In the genomic region with DNA sequence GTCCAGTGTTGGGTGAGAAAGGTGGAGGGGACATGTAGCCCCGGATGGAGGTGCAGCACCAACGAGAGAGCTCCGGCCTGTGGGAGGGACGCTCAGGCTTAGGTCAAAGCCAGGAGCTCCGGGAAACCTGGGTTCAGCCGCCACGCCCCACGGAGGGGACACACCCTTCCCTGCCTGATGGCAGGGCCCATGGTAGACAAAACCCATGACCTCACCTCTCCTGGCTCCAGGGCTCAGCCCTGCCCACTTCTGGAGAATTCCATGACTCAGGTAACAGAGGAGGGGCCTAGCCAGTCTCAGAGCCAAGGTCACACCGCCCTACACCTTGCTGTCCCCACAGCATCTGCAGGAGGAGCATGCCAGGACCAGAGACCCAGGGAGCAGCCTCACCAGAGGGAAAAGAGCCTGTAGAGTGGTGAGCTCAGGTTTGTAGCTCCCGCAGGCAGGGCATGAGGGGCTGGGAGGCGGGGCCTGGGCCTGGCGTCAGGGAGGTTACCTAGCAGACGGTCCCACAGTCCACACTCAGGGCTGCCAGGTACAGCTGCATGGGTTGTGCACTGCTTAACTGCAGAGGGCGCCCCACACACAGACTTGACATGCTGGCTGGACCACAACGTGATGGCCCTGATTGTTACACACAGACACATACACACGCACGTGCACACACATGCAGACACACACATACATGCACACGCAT, we compare ENCODE assay signal across 8 cellular contexts.
DNase-seq lines count a peak whose midpoint lies in the region; ATAC-seq, FAIRE-seq and TF ChIP-seq lines count a peak whose summit lies in the region.

No MANE protein-coding gene starts in this region.

- peak overlapping the region; percentile 91 for H3K4me2 ChIP-seq in HepG2 (ENCODE audit: low read depth, low read length)

- no peaks in the 10 kb centered on the region for H4K20me1 ChIP-seq in HepG2 (ENCODE audit: insufficient read depth, low read length)

- H3K27ac ChIP-seq in RWPE2 (ENCODE audit: poor library complexity, severe bottlenecking) (peak overlapping the region; percentile 48), HepG2 (ENCODE audit: extremely low read length, insufficient read depth, low read length) (no peak overlapping the region)

- DNase-seq in CD14-positive monocyte (ENCODE audit: low spot score) (peak; percentile 36), HAP-1 (ENCODE audit: low spot score in 2 of 2) (peak; percentile 18 to 82), RWPE2 (ENCODE audit: low spot score) (peak; percentile 86), T47D (ENCODE audit: low read depth in 1 of 2, low spot score in 1 of 2) (peak; percentile 56 to 91), HepG2 (ENCODE audit: low spot score) (peak; percentile 82), SK-N-DZ (ENCODE audit: low spot score) (no peak), occipital lobe (lab: John Stamatoyannopoulos, UW) (no peak)

- H3K27me3 ChIP-seq in HAP-1 (ENCODE audit: low read depth) = no peaks in the 10 kb centered on the region
- H3K27me3 ChIP-seq in RWPE2 (ENCODE audit: insufficient read depth, poor library complexity, severe bottlenecking) = no peaks in the 10 kb centered on the region
- peaks cover 2 to 15% of the 10 kb centered on the region in 2 experiments; a peak in 4 of 5 replicates for H3K27me3 ChIP-seq in HepG2 (ENCODE audit: control insufficient read depth in 1 of 2, insufficient read depth in 2 of 2, low read length in 2 of 2)

- H3K9ac ChIP-seq in HepG2 (ENCODE audit: insufficient read depth, low read depth, low read length) = peak overlapping the region; percentile 56; the same call in 1 of the 2 replicates

- in situ Hi-C loops in HAP-1 (cut with MboI; ENCODE audit: low sequenced_read_pairs) (no loop called here), T47D (cut with HindIII; ENCODE audit: low pct_unique_long_range_greater_than_20kb, low sequenced_read_pairs) (no loop called here), HepG2 (cut with HindIII; ENCODE audit: extremely low pct_ligation_motif_present, low pct_unique_long_range_greater_than_20kb) (no loop called here)

- TF ChIP-seq CTCF in CD14-positive monocyte (IDR thresholded peaks at IDR 0.05) (peak; percentile 66), RWPE2 (IDR thresholded peaks at IDR 0.05; ENCODE audit: poor library complexity, severe bottlenecking) (peak; percentile 43), HepG2 (CRISPR knock-in tag; IDR thresholded peaks at IDR 0.05) (peak; percentile 97)

- H3K79me2 ChIP-seq in HepG2 (ENCODE audit: insufficient read depth, low read length) = no peaks in the 10 kb centered on the region

- peak; percentile 59 for FAIRE-seq in HepG2 (lab: Jason Lieb, UNC)

- TF ChIP-seq EP300 in HepG2 (IDR thresholded peaks at IDR 0.05; ENCODE audit: low read depth in 2 of 2, low read length in 2 of 2) (no peak), HepG2 (CRISPR knock-in tag; IDR thresholded peaks at IDR 0.05; ENCODE audit: borderline replicate concordance) (no peak)

- 0% methylated on average over 13 of the region's 18 CpGs for WGBS in HepG2 (ENCODE audit: low lambda C conversion rate)

- H3K36me3 ChIP-seq in HAP-1 (replicated peaks) (no peaks in the 10 kb centered on the region), RWPE2 (ENCODE audit: low read depth) (no peaks in the 10 kb centered on the region), HepG2 (replicated peaks in 1 of 2; ENCODE audit: control insufficient read depth in 1 of 2, insufficient read depth in 2 of 2, low read length in 2 of 2) (no peaks in the 10 kb centered on the region)

- H3K27ac Mint-ChIP-seq in CD14-positive monocyte = peak overlapping the region in 1 of 7 donors; percentile 37
- H3K27ac Mint-ChIP-seq in stimulated activated memory B cell treated with anti-CD40 and anti-IgM and Interleukin-4, amounts not matched to agents 10 μg/mL and 1 μg/mL and 100 μg/mL, for 72 hours = no peak overlapping the region

- intact Hi-C loops in CD14-positive monocyte (cut with micrococcal nuclease) = loop anchor here in 1 of 2 donors (10.0 kb wide), 1 partner anchor 153 kb away; no protein-coding TSS in a partner anchor
- intact Hi-C loops in HepG2 (cut with micrococcal nuclease; ENCODE audit: unreplicated experiment) = loop anchor here (1.0 to 10.0 kb wide), 5 partner anchors 39 to 423 kb away; no protein-coding TSS in a partner anchor

- H3K4me1 ChIP-seq in HAP-1 (no peaks in the 10 kb centered on the region), RWPE2 (ENCODE audit: insufficient read depth, poor library complexity, severe bottlenecking) (peaks cover 23% of the 10 kb centered on the region), HepG2 (ENCODE audit: insufficient read depth, low read length) (peaks cover 40% of the 10 kb centered on the region)

- no peak overlapping the region for H3K4me3 Mint-ChIP-seq in CD14-positive monocyte
- no peak overlapping the region for H3K4me3 Mint-ChIP-seq in stimulated activated memory B cell treated with anti-CD40 and anti-IgM and Interleukin-4, amounts not matched to agents 10 μg/mL and 1 μg/mL and 100 μg/mL, for 72 hours

- H3K4me1 Mint-ChIP-seq in CD14-positive monocyte = peaks cover 10% of the 10 kb centered on the region
- H3K4me1 Mint-ChIP-seq in stimulated activated memory B cell treated with anti-CD40 and anti-IgM and Interleukin-4, amounts not matched to agents 10 μg/mL and 1 μg/mL and 100 μg/mL, for 72 hours = peaks cover 41% of the 10 kb centered on the region

- TF ChIP-seq POLR2A in HepG2 (IDR thresholded peaks at IDR 0.05; ENCODE audit: insufficient read depth in 1 of 2, low read depth in 2 of 2, low read length in 2 of 2) = no peak; a peak in 1 of 4 replicates

- no peaks in the 10 kb centered on the region for H3K36me3 Mint-ChIP-seq in CD14-positive monocyte
- H3K36me3 Mint-ChIP-seq in stimulated activated memory B cell treated with anti-CD40 and anti-IgM and Interleukin-4, amounts not matched to agents 10 μg/mL and 1 μg/mL and 100 μg/mL, for 72 hours = no peaks in the 10 kb centered on the region

- ATAC-seq in RWPE2 (ENCODE audit: low read depth) (peak; percentile 89), HepG2 (peak; percentile 86)
- ATAC-seq in stimulated activated memory B cell treated with anti-CD40 and anti-IgM and Interleukin-4, amounts not matched to agents 10 μg/mL and 1 μg/mL and 100 μg/mL, for 72 hours = peak; percentile 35

- no TSS peak for BruUV-seq in HepG2 (replicated peaks; lab: Mats Ljungman, UMichigan)

- POLR2A ChIA-PET in HepG2 (lab: Yijun Ruan, JAX) = interaction anchor here (1.0 to 2.4 kb wide), 6 partner anchors 19 to 128 kb away, joined by 3 to 12 read pairs (median 4); no protein-coding TSS in a partner anchor

- CTCF ChIA-PET in HepG2 (lab: Yijun Ruan, JAX; ENCODE audit: low intra/inter-chr PET ratio, low total read pairs) = interaction anchor here (1.6 kb wide), 1 partner anchor 157 kb away, joined by 5 read pairs; no protein-coding TSS in a partner anchor

- H3K4me3 ChIP-seq in HAP-1 (no peak overlapping the region), RWPE2 (ENCODE audit: severe bottlenecking) (peak overlapping the region; percentile 13), HepG2 (replicated peaks in 1 of 3; ENCODE audit: insufficient read depth in 1 of 3, low read depth in 2 of 3, low read length in 3 of 3) (peak overlapping the region; percentile 49 to 67 (median 54))

- H3K9me3 ChIP-seq in HAP-1 (no peaks in the 10 kb centered on the region), RWPE2 (ENCODE audit: severe bottlenecking) (no peaks in the 10 kb centered on the region), HepG2 (ENCODE audit: low read length) (no peaks in the 10 kb centered on the region)

- peak; percentile 88 for TF ChIP-seq RAD21 in HepG2 (CRISPR knock-in tag; IDR thresholded peaks at IDR 0.05)

- H2AFZ ChIP-seq in HepG2 (ENCODE audit: low read length) = no peak overlapping the region

- peaks cover 0 to 3% (median 0%) of the 10 kb centered on the region in 7 donors for H3K9me3 Mint-ChIP-seq in CD14-positive monocyte
- no peaks in the 10 kb centered on the region for H3K9me3 Mint-ChIP-seq in stimulated activated memory B cell treated with anti-CD40 and anti-IgM and Interleukin-4, amounts not matched to agents 10 μg/mL and 1 μg/mL and 100 μg/mL, for 72 hours

- H3K27me3 Mint-ChIP-seq in CD14-positive monocyte (ENCODE audit: low read depth in 3 of 3) = peaks cover 4 to 7% (median 4%) of the 10 kb centered on the region in 3 donors
- peaks cover 11% of the 10 kb centered on the region for H3K27me3 Mint-ChIP-seq in stimulated activated memory B cell treated with anti-CD40 and anti-IgM and Interleukin-4, amounts not matched to agents 10 μg/mL and 1 μg/mL and 100 μg/mL, for 72 hours

TF ChIP-seq in HepG2, 621 proteins besides CTCF, POLR2A, EP300 and RAD21 (continues in another document):
- TF ChIP-seq ZNF644 (CRISPR knock-in tag; IDR thresholded peaks at IDR 0.05; ENCODE audit: low read depth) (no peak), SPEN (CRISPR knock-in tag; IDR thresholded peaks at IDR 0.05; ENCODE audit: low read depth) (0 out of 2 replicates have a peak, but pooled peaks have one; percentile 48), ZNF121 (CRISPR knock-in tag; IDR thresholded peaks at IDR 0.05) (peak; percentile 81), ZFX (CRISPR knock-in tag; IDR thresholded peaks at IDR 0.05; ENCODE audit: low read depth) (peak; percentile 33), MTERF4 (CRISPR knock-in tag; IDR thresholded peaks at IDR 0.05) (peak; percentile 19; the same call in 1 of the 2 replicates)
- TF ChIP-seq, protein P1, sequence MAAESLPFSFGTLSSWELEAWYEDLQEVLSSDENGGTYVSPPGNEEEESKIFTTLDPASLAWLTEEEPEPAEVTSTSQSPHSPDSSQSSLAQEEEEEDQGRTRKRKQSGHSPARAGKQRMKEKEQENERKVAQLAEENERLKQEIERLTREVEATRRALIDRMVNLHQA (CRISPR knock-in tag; IDR thresholded peaks at IDR 0.05) = no peak

Comparison
In these comparisons a context has a peak if more than half of its experiments do, and no peak if none do; other contexts are left out.
1. DNase-seq: peak in CD14-positive monocyte (single experiment), HAP-1 (2 of 2), RWPE2 (single experiment), T47D (2 of 2) and HepG2 (single experiment); none in SK-N-DZ (single experiment) and occipital lobe (single experiment).
2. CTCF ChIP-seq: peak in every context shown above with its lines; median percentile 97 in HepG2; 66 in CD14-positive monocyte; 43 in RWPE2.
3. ATAC-seq: peak in every context shown above with its lines; median percentile 89 in RWPE2; 86 in HepG2; 35 in stimulated activated memory B cell treated with anti-CD40 and anti-IgM and Interleukin-4, amounts not matched to agents 10 μg/mL and 1 μg/mL and 100 μg/mL, for 72 hours.